In genomic region chr12:107567871-107568619, GRCh38 we compare ENCODE assay signal across 29 cellular contexts.
"Had no signal": no experiment of that assay in that cellular context is flagged by ENCODE, and none has a peak within 500 bp of the region (broad histone marks: within the 10 kb centered on the region; RNA-seq: fewer than 3 reads in every experiment).

No MANE protein-coding gene starts in this region.

- H3K36me3 Mint-ChIP-seq: activated naive CD4-positive, alpha-beta T cell treated with anti-CD3 and anti-CD28 coated beads, Interleukin-2, amount 50 U/mL, for 72 hours had no signal

- FAIRE-seq: astrocyte had no signal

- H3K27me3 Mint-ChIP-seq: activated CD4-positive, alpha-beta T cell treated with anti-CD3 and anti-CD28 coated beads, Interleukin-2, amount 10 ng/mL, durations not matched to agents 24 days and 14 days; activated T-cell treated with anti-CD3 and anti-CD28 coated beads, Interleukin-2, amount 50 U/mL, for 24 hours had no signal

- H3K9me3 ChIP-seq: adrenal gland, body of pancreas, breast epithelium, Peyer's patch had no signal

- H3K4me3 Mint-ChIP-seq: activated CD4-positive, alpha-beta T cell treated with anti-CD3 and anti-CD28 coated beads, Interleukin-2, amount 10 ng/mL, durations not matched to agents 24 days and 14 days; activated CD8-positive, alpha-beta T cell treated with anti-CD3 and anti-CD28 coated beads, Interleukin-2, amount 10 ng/mL, durations not matched to agents 7 days and 5 days; activated naive CD4-positive, alpha-beta T cell treated with anti-CD3 and anti-CD28 coated beads for 36 hours; activated T-cell treated with anti-CD3 and anti-CD28 coated beads, Interleukin-2, amount 50 U/mL, for 24 hours; activated T-helper 1 cell treated with anti-CD3 and anti-CD28 coated beads, Interleukin-12 subunit alpha, Interleukin-12 subunit beta, Interleukin-2, Interleukin-4 antibody, amounts not matched to agents 30 ng/mL and 10 ng/mL and 1 ng/mL, durations not matched to agents 14 hours and 24 hours and 36 hours had no signal

- H3K27me3 ChIP-seq: adrenal gland, body of pancreas, breast epithelium, Peyer's patch had no signal

- ATAC-seq: activated CD8-positive, alpha-beta T cell treated with anti-CD3 and anti-CD28 coated beads, Interleukin-2, amount 10 ng/mL, durations not matched to agents 7 days and 5 days; body of pancreas had no signal

- H3K27ac Mint-ChIP-seq: activated CD4-positive, alpha-beta T cell treated with anti-CD3 and anti-CD28 coated beads, Interleukin-2, amount 10 ng/mL, durations not matched to agents 24 days and 14 days; activated CD8-positive, alpha-beta T cell treated with anti-CD3 and anti-CD28 coated beads, Interleukin-2, amount 10 ng/mL, durations not matched to agents 7 days and 5 days; activated naive CD4-positive, alpha-beta T cell treated with anti-CD3 and anti-CD28 coated beads for 36 hours; activated naive CD4-positive, alpha-beta T cell treated with anti-CD3 and anti-CD28 coated beads, Interleukin-2, amount 50 U/mL, for 72 hours; activated T-cell treated with anti-CD3 and anti-CD28 coated beads, Interleukin-2, amount 50 U/mL, for 24 hours; activated T-helper 1 cell treated with anti-CD3 and anti-CD28 coated beads, Interleukin-12 subunit alpha, Interleukin-12 subunit beta, Interleukin-2, Interleukin-4 antibody, amounts not matched to agents 30 ng/mL and 10 ng/mL and 1 ng/mL, durations not matched to agents 14 hours and 24 hours and 36 hours had no signal

- H3K4me1 ChIP-seq: adrenal gland, body of pancreas, breast epithelium had no signal

- H3K4me3 ChIP-seq: adrenal gland, body of pancreas, breast epithelium, Peyer's patch had no signal

- H3K9me3 Mint-ChIP-seq: activated CD4-positive, alpha-beta T cell treated with anti-CD3 and anti-CD28 coated beads, Interleukin-2, amount 10 ng/mL, durations not matched to agents 24 days and 14 days; activated naive CD4-positive, alpha-beta T cell treated with anti-CD3 and anti-CD28 coated beads for 36 hours; activated naive CD4-positive, alpha-beta T cell treated with anti-CD3 and anti-CD28 coated beads, Interleukin-2, amount 50 U/mL, for 72 hours; activated T-cell treated with anti-CD3 and anti-CD28 coated beads, Interleukin-2, amount 50 U/mL, for 24 hours; activated T-helper 1 cell treated with anti-CD3 and anti-CD28 coated beads, Interleukin-12 subunit alpha, Interleukin-12 subunit beta, Interleukin-2, Interleukin-4 antibody, amounts not matched to agents 30 ng/mL and 10 ng/mL and 1 ng/mL, durations not matched to agents 14 hours and 24 hours and 36 hours had no signal

- H3K36me3 ChIP-seq: adrenal gland, breast epithelium, Peyer's patch, WERI-Rb-1 had no signal

- H3K27ac ChIP-seq: adrenal gland, body of pancreas, breast epithelium, WERI-Rb-1 had no signal

- DNase-seq: activated CD4-positive, alpha-beta T cell treated with anti-CD3 and anti-CD28 coated beads for 1 hour; activated CD4-positive, alpha-beta T cell treated with anti-CD3 and anti-CD28 coated beads, Interleukin-2, amount 10 ng/mL, durations not matched to agents 24 days and 14 days; activated CD4-positive, alpha-beta T cell treated with anti-CD3 and anti-CD28 coated beads, Interleukin-2, amount 50 U/mL, for 48 hours; activated CD4-positive, CD25-positive, alpha-beta regulatory T cell; activated CD8-positive, alpha-beta T cell treated with anti-CD3 and anti-CD28 coated beads, Interleukin-2, amount 10 ng/mL, durations not matched to agents 7 days and 5 days; activated gamma-delta T cell treated with Interleukin-2 at 50 U/mL for 16 hours; activated naive CD4-positive, alpha-beta T cell treated with anti-CD3 and anti-CD28 coated beads for 36 hours; activated T-cell treated with anti-CD3 and anti-CD28 coated beads, Interleukin-2, amount 50 U/mL, for 24 hours; adrenal gland; body of pancreas; Karpas-422; NCI-H1105; NCI-H1417 treated with DMSO at 0.1 percent for 48 hours; NCI-H1930; NCI-H2081 treated with DMSO at 0.1 percent for 48 hours; NCI-H226; NCI-H446 treated with DMSO at 0.1 percent for 48 hours; NCI-H524; Peyer's patch; Right ventricle myocardium superior; SW 1271; T-helper 1 cell; T-helper 2 cell; T-helper 9 cell; WERI-Rb-1 had no signal
